24 cellular contexts compared by ENCODE assay signal in genomic region chr11:44199816-44200215, GRCh38.
"Had no signal": no experiment of that assay in that cellular context is flagged by ENCODE, and none has a peak within 500 bp of the region (broad histone marks: within the 10 kb centered on the region; RNA-seq: fewer than 3 reads in every experiment).

No MANE protein-coding gene starts in this region.

- H3K9me3 ChIP-seq: left lung, right atrium auricular region, transverse colon, uterus had no signal

- H3K27ac ChIP-seq: epithelial cell of prostate, left lung, right atrium auricular region, transverse colon, uterus had no signal

- H3K4me1 Mint-ChIP-seq: activated B cell treated with CpG ODN at 0.5 μM for 24 hours; activated CD4-positive, alpha-beta memory T cell treated with anti-CD3 and anti-CD28 coated beads, Interleukin-2, amount 10 ng/mL, durations not matched to agents 7 days and 5 days; activated CD8-positive, alpha-beta memory T cell treated with anti-CD3 and anti-CD28 coated beads, Interleukin-2, amount 10 ng/mL, durations not matched to agents 7 days and 5 days; activated naive CD8-positive, alpha-beta T cell treated with anti-CD3 and anti-CD28 coated beads, Interleukin-2, amount 10 ng/mL, durations not matched to agents 7 days and 5 days had no signal

- H3K9me3 Mint-ChIP-seq: activated B cell treated with CpG ODN at 0.5 μM for 24 hours; stimulated activated naive CD8-positive, alpha-beta T cell treated with anti-CD3 and anti-CD28 coated beads, Interleukin-15, Interleukin-2, amounts not matched to agents 100 ng/mL and 50 ng/mL, for 24 hours had no signal

- H3K4me3 Mint-ChIP-seq: activated B cell treated with CpG ODN at 0.5 μM for 24 hours; activated CD4-positive, alpha-beta memory T cell treated with anti-CD3 and anti-CD28 coated beads, Interleukin-2, amount 10 ng/mL, durations not matched to agents 7 days and 5 days; activated CD8-positive, alpha-beta memory T cell treated with anti-CD3 and anti-CD28 coated beads, Interleukin-2, amount 10 ng/mL, durations not matched to agents 7 days and 5 days; activated naive CD8-positive, alpha-beta T cell treated with anti-CD3 and anti-CD28 coated beads, Interleukin-2, amount 10 ng/mL, durations not matched to agents 7 days and 5 days; brain; endodermal cell; mesothelial cell of epicardium; nephron; stimulated activated naive CD8-positive, alpha-beta T cell treated with anti-CD3 and anti-CD28 coated beads, Interleukin-15, Interleukin-2, amounts not matched to agents 100 ng/mL and 50 ng/mL, for 24 hours had no signal

- H3K36me3 ChIP-seq: uterus had no signal

- H3K27me3 ChIP-seq: left lung, right atrium auricular region, transverse colon, uterus had no signal

- ATAC-seq: activated CD8-positive, alpha-beta memory T cell treated with anti-CD3 and anti-CD28 coated beads, Interleukin-2, amount 10 ng/mL, durations not matched to agents 7 days and 5 days had no signal

- H3K27me3 Mint-ChIP-seq: activated B cell treated with CpG ODN at 0.5 μM for 24 hours; activated CD4-positive, alpha-beta memory T cell treated with anti-CD3 and anti-CD28 coated beads, Interleukin-2, amount 10 ng/mL, durations not matched to agents 7 days and 5 days; activated CD8-positive, alpha-beta memory T cell treated with anti-CD3 and anti-CD28 coated beads, Interleukin-2, amount 10 ng/mL, durations not matched to agents 7 days and 5 days; activated naive CD8-positive, alpha-beta T cell treated with anti-CD3 and anti-CD28 coated beads, Interleukin-2, amount 10 ng/mL, durations not matched to agents 7 days and 5 days; brain; progenitor cell of endocrine pancreas; stimulated activated naive CD8-positive, alpha-beta T cell treated with anti-CD3 and anti-CD28 coated beads, Interleukin-15, Interleukin-2, amounts not matched to agents 100 ng/mL and 50 ng/mL, for 24 hours had no signal

- H3K4me3 ChIP-seq: left lung, right atrium auricular region, transverse colon, uterus had no signal

- DNase-seq: activated B cell treated with CpG ODN at 0.5 μM for 24 hours; activated CD4-positive, alpha-beta memory T cell treated with anti-CD3 and anti-CD28 coated beads, Interleukin-2, amount 10 ng/mL, durations not matched to agents 7 days and 5 days; activated CD4-positive, alpha-beta T cell treated with anti-CD3 and anti-CD28 coated beads for 4 hours; activated CD8-positive, alpha-beta memory T cell treated with anti-CD3 and anti-CD28 coated beads, Interleukin-2, amount 10 ng/mL, durations not matched to agents 7 days and 5 days; activated naive CD4-positive, alpha-beta T cell treated with Interleukin-2 at 50 U/mL for 16 hours; activated naive CD8-positive, alpha-beta T cell treated with anti-CD3 and anti-CD28 coated beads, Interleukin-2, amount 10 ng/mL, durations not matched to agents 7 days and 5 days; caudate nucleus; endodermal cell; foreskin melanocyte; glutamatergic neuron; hippocampal formation; kidney; left lung; nucleus accumbens; transverse colon; uterus had no signal

- H3K4me1 ChIP-seq: left lung, transverse colon, uterus had no signal

- H3K27ac Mint-ChIP-seq: activated B cell treated with CpG ODN at 0.5 μM for 24 hours; activated CD4-positive, alpha-beta memory T cell treated with anti-CD3 and anti-CD28 coated beads, Interleukin-2, amount 10 ng/mL, durations not matched to agents 7 days and 5 days; activated CD8-positive, alpha-beta memory T cell treated with anti-CD3 and anti-CD28 coated beads, Interleukin-2, amount 10 ng/mL, durations not matched to agents 7 days and 5 days; activated naive CD8-positive, alpha-beta T cell treated with anti-CD3 and anti-CD28 coated beads, Interleukin-2, amount 10 ng/mL, durations not matched to agents 7 days and 5 days; activated T-helper 2 cell treated with anti-CD3 and anti-CD28 coated beads, Interferon-gamma antibody, Interleukin-2, Interleukin-4, amounts not matched to agents 10 μg/mL and 5 μg/mL and 100 μg/mL, durations not matched to agents 14 hours and 24 hours and 36 hours; endodermal cell; mesothelial cell of epicardium; progenitor cell of endocrine pancreas; stimulated activated naive CD8-positive, alpha-beta T cell treated with anti-CD3 and anti-CD28 coated beads, Interleukin-15, Interleukin-2, amounts not matched to agents 100 ng/mL and 50 ng/mL, for 24 hours had no signal
